8 cellular contexts compared by ENCODE assay signal in genomic region chr9:96565684-96566360, GRCh38. TPM values are rescaled to one million over a fixed set of nuclear protein-coding genes. Genes with fewer than 3 reads are reported as not detected.
DNase-seq lines count a peak whose midpoint lies in the region; ATAC-seq, FAIRE-seq and TF ChIP-seq lines count a peak whose summit lies in the region.

No MANE protein-coding gene starts in this region.

- H3K27me3 ChIP-seq in GM23338 (ENCODE audit: insufficient read depth) (no peaks in the 10 kb centered on the region), hepatocyte (no peaks in the 10 kb centered on the region), small intestine (ENCODE audit: control insufficient read depth in 2 of 2, insufficient read depth in 2 of 2, low read length in 2 of 2) (no peaks in the 10 kb centered on the region)

- peaks cover 7% of the 10 kb centered on the region; the same call in 2 of the 3 replicates for H3K36me3 Mint-ChIP-seq in GM23338 (ENCODE audit: low read depth)
- peaks cover 4% of the 10 kb centered on the region for H3K36me3 Mint-ChIP-seq in activated naive CD4-positive, alpha-beta T cell treated with anti-CD3 and anti-CD28 coated beads, Interleukin-2, amount 50 U/mL, for 24 hours

- no peak overlapping the region for H3K27ac Mint-ChIP-seq in GM23338
- H3K27ac Mint-ChIP-seq in activated naive CD4-positive, alpha-beta T cell treated with anti-CD3 and anti-CD28 coated beads, Interleukin-2, amount 50 U/mL, for 24 hours = peak overlapping the region; percentile 65

- no peaks in the 10 kb centered on the region for H3K9me3 Mint-ChIP-seq in GM23338
- no peaks in the 10 kb centered on the region for H3K9me3 Mint-ChIP-seq in activated naive CD4-positive, alpha-beta T cell treated with anti-CD3 and anti-CD28 coated beads, Interleukin-2, amount 50 U/mL, for 24 hours

- peak; percentile 7; the same call in 2 of the 3 replicates for ATAC-seq in GM23338
- ATAC-seq in GM21737 (IDR thresholded peaks at IDR 0.05; ENCODE audit: unreplicated experiment) = no peak
- no peak for ATAC-seq in HG02759 (IDR thresholded peaks at IDR 0.05; ENCODE audit: unreplicated experiment)

- H3K27ac ChIP-seq in GM23338 (ENCODE audit: low read depth) = no peak overlapping the region
- H3K27ac ChIP-seq in hepatocyte = peak overlapping the region; percentile 98
- peak overlapping the region; percentile 82 to 99 for H3K27ac ChIP-seq in small intestine (ENCODE audit: low read depth in 1 of 2, low read length in 1 of 2)

- H3K4me3 Mint-ChIP-seq in GM23338 = peak overlapping the region; percentile 77
- H3K4me3 Mint-ChIP-seq in activated naive CD4-positive, alpha-beta T cell treated with anti-CD3 and anti-CD28 coated beads, Interleukin-2, amount 50 U/mL, for 24 hours = peak overlapping the region; percentile 83

- H3K4me1 ChIP-seq in GM23338 (ENCODE audit: insufficient read depth) = peaks cover 16% of the 10 kb centered on the region; the same call in 1 of the 2 replicates
- H3K4me1 ChIP-seq in hepatocyte (ENCODE audit: insufficient read depth) = peaks cover 11% of the 10 kb centered on the region
- H3K4me1 ChIP-seq in small intestine (ENCODE audit: control insufficient read depth in 2 of 2, insufficient read depth in 1 of 2, low read depth in 1 of 2, low read length in 1 of 2) = no peaks in the 10 kb centered on the region

- no peaks in the 10 kb centered on the region for H3K9me2 ChIP-seq in GM23338 (ENCODE audit: insufficient read depth)
- no peaks in the 10 kb centered on the region for H3K9me2 ChIP-seq in hepatocyte (replicated peaks; ENCODE audit: insufficient read depth)

- H3K9me3 ChIP-seq in hepatocyte (ENCODE audit: low read depth) = no peaks in the 10 kb centered on the region
- H3K9me3 ChIP-seq in small intestine (ENCODE audit: control insufficient read depth, low read depth) = no peaks in the 10 kb centered on the region

- H3K4me1 Mint-ChIP-seq in GM23338 = peaks cover 30% of the 10 kb centered on the region
- H3K4me1 Mint-ChIP-seq in activated naive CD4-positive, alpha-beta T cell treated with anti-CD3 and anti-CD28 coated beads, Interleukin-2, amount 50 U/mL, for 24 hours = peaks cover 31% of the 10 kb centered on the region

- H3K4me3 ChIP-seq in GM23338 (peak overlapping the region; percentile 82), hepatocyte (peak overlapping the region; percentile 56), small intestine (ENCODE audit: low read depth in 1 of 2, low read length in 2 of 2) (peak overlapping the region in 1 of 2 donors; percentile 67)

- no peaks in the 10 kb centered on the region for H3F3A ChIP-seq in GM23338 (replicated peaks; ENCODE audit: low read depth)

- H2AFZ ChIP-seq in GM23338 = no peak overlapping the region
- no peak overlapping the region for H2AFZ ChIP-seq in hepatocyte

- no peak for TF ChIP-seq CTCF in GM23338 (conservative IDR thresholded peaks at IDR 0.05; ENCODE audit: low read depth in 2 of 2)
- TF ChIP-seq CTCF in hepatocyte (IDR thresholded peaks at IDR 0.05; ENCODE audit: poor library complexity) = no peak

- H3K4me2 ChIP-seq in GM23338 = peak overlapping the region; percentile 89
- peak overlapping the region; percentile 84 for H3K4me2 ChIP-seq in hepatocyte

- peaks cover 41% of the 10 kb centered on the region for H3K79me2 ChIP-seq in GM23338 (replicated peaks; ENCODE audit: insufficient read depth)
- peaks cover 44% of the 10 kb centered on the region for H3K79me2 ChIP-seq in hepatocyte

- H4K20me1 ChIP-seq in GM23338 (replicated peaks; ENCODE audit: insufficient read depth) (peaks cover 4% of the 10 kb centered on the region; the same call in 1 of the 2 replicates), hepatocyte (ENCODE audit: insufficient read depth, poor library complexity, severe bottlenecking) (no peaks in the 10 kb centered on the region)

- WGBS in hepatocyte (ENCODE audit: low lambda C conversion rate, missing lambda C conversion rate) = 27% methylated on average over 7 of the region's 7 CpGs
- WGBS in small intestine, 3 donors = 7 to 15% (median 10%) methylated on average over 7 of the region's 7 CpGs

- no peaks in the 10 kb centered on the region for H3K36me3 ChIP-seq in GM23338 (ENCODE audit: insufficient read depth)
- no peaks in the 10 kb centered on the region for H3K36me3 ChIP-seq in hepatocyte (replicated peaks; ENCODE audit: insufficient read depth, low read depth)
- peaks cover 2 to 3% of the 10 kb centered on the region in 2 donors for H3K36me3 ChIP-seq in small intestine (ENCODE audit: control insufficient read depth in 2 of 2, insufficient read depth in 2 of 2, low read length in 2 of 2)

- peaks cover 9% of the 10 kb centered on the region for H3K27me3 Mint-ChIP-seq in GM23338 (ENCODE audit: insufficient read depth, low read depth, poor library complexity)
- no peaks in the 10 kb centered on the region for H3K27me3 Mint-ChIP-seq in activated naive CD4-positive, alpha-beta T cell treated with anti-CD3 and anti-CD28 coated beads, Interleukin-2, amount 50 U/mL, for 24 hours

- DNase-seq in GM23338 (ENCODE audit: low spot score) (peak; percentile 48), hepatocyte (ENCODE audit: low spot score) (peak; percentile 13), small intestine (no peak), retina (no peak), DMS153 treated with DMSO at 0.1 percent for 48 hours (lab: John Stamatoyannopoulos, UW; ENCODE audit: unreplicated experiment) (no peak)

- no peak for FAIRE-seq in small intestine (lab: Jason Lieb, UNC)

TF ChIP-seq in GM23338, 12 proteins besides CTCF, POLR2A, EP300 and RAD21 (continues in another document):
- TF ChIP-seq STAT1 (IDR thresholded peaks at IDR 0.05; ENCODE audit: unreplicated experiment) = no peak
- TF ChIP-seq ETS1 (IDR thresholded peaks at IDR 0.05) = no peak
- no peak for TF ChIP-seq JUNB (IDR thresholded peaks at IDR 0.05; ENCODE audit: unreplicated experiment)
- no peak for TF ChIP-seq NANOG (IDR thresholded peaks at IDR 0.05; ENCODE audit: borderline replicate concordance)
- TF ChIP-seq REST (IDR thresholded peaks at IDR 0.05; ENCODE audit: unreplicated experiment) = no peak
- TF ChIP-seq CREB1 (CRISPR knock-in tag; IDR thresholded peaks at IDR 0.05; ENCODE audit: low read depth) = no peak
- TF ChIP-seq EZH2 (IDR thresholded peaks at IDR 0.05; ENCODE audit: low read depth, unreplicated experiment) = no peak

RNA-seq across cellular contexts. Expression of gene CDC14B, which starts 53.8 kb away (rescaled TPM):
- total RNA-seq in GM23338 (2014; rRNA removed; shearing (Covaris generic)) = 52.1 and 53.4 TPM in 2 replicates
- polyA plus RNA-seq in GM23338 (2016; fragmentation: Nextera tagmentation; extraction: Ambion mirVana) (11.9 and 12.2 TPM in 2 replicates), hepatocyte (11.4 and 15.1 TPM in 2 replicates), small intestine (10 to 100 TPM in 2 of 3 donors, 1 to 10 TPM in 1; 8.5 to 17.4 (median 10.8) TPM)
- 26.2 and 33.4 TPM in 2 replicates for total RNA-seq in hepatocyte

Comparison
In these comparisons a context has a peak if more than half of its experiments do, and no peak if none do; other contexts are left out.
1. DNase-seq: peak in GM23338 (single experiment) and hepatocyte (single experiment); none in small intestine (single experiment), retina (single experiment) and DMS153 treated with DMSO at 0.1 percent for 48 hours (single experiment).